8 cellular contexts compared by ENCODE assay signal in genomic region chr6:27126815-27127537, GRCh38.
A peak's percentile ranks its signal among the peaks of the same experiment; 100 is the strongest.
DNase-seq lines count a peak whose midpoint lies in the region; ATAC-seq and TF ChIP-seq lines count a peak whose summit lies in the region.

No MANE protein-coding gene starts in this region.

- peak overlapping the region; percentile 59 for H3K9ac ChIP-seq in OCI-LY1 (ENCODE audit: low read length)

- intact Hi-C loops in esophagus muscularis mucosa (cut with DNase I) = loop anchor here (5.0 to 10.0 kb wide), 2 partner anchors 35 to 842 kb away; a partner anchor contains a TSS

- peak overlapping the region; percentile 59 to 92 (median 82) for H3K27ac Mint-ChIP-seq in naive thymus-derived CD8-positive, alpha-beta T cell

- H3K4me1 ChIP-seq in OCI-LY1 (ENCODE audit: insufficient read depth, low read length, severe bottlenecking) (peaks cover 57% of the 10 kb centered on the region), esophagus muscularis mucosa (peaks cover 4 to 14% (median 12%) of the 10 kb centered on the region in 4 donors)

- peak; percentile 62 for ATAC-seq in GM18873 (IDR thresholded peaks at IDR 0.05; ENCODE audit: low FRiP score, unreplicated experiment)
- ATAC-seq in HG03280 (IDR thresholded peaks at IDR 0.05; ENCODE audit: unreplicated experiment) = peak; percentile 66
- ATAC-seq in naive thymus-derived CD8-positive, alpha-beta T cell = peak; percentile 76 to 80
- ATAC-seq in stimulated activated naive CD8-positive, alpha-beta T cell treated with anti-CD3 and anti-CD28 coated beads, Interleukin-15, Interleukin-2, amounts not matched to agents 100 U/mL and 50 U/mL, for 24 hours = peak; percentile 85

- TF ChIP-seq CTCF in AG09319 (IDR thresholded peaks at IDR 0.05; ENCODE audit: low read depth, low read length) (peak; percentile 81), OCI-LY1 (IDR thresholded peaks at IDR 0.05; ENCODE audit: low read length) (peak; percentile 91), esophagus muscularis mucosa (IDR thresholded peaks at IDR 0.05) (peak; percentile 82 to 86 (median 85))

- H3K36me3 Mint-ChIP-seq in naive thymus-derived CD8-positive, alpha-beta T cell = peaks cover 0 to 2% (median 0%) of the 10 kb centered on the region in 3 donors

- peak overlapping the region; percentile 47 for H3K4me3 ChIP-seq in OCI-LY1 (ENCODE audit: low read depth, low read length, poor library complexity, severe bottlenecking)
- peak overlapping the region; percentile 40 to 49 (median 45) for H3K4me3 ChIP-seq in esophagus muscularis mucosa

- H3K4me3 Mint-ChIP-seq in naive thymus-derived CD8-positive, alpha-beta T cell = peak overlapping the region; percentile 62 to 83 (median 78)

- no peaks in the 10 kb centered on the region for H3K27me3 Mint-ChIP-seq in naive thymus-derived CD8-positive, alpha-beta T cell

- no peaks in the 10 kb centered on the region for H3K79me2 ChIP-seq in OCI-LY1 (ENCODE audit: insufficient read depth, low read length)

- no peaks in the 10 kb centered on the region for H3K9me3 Mint-ChIP-seq in naive thymus-derived CD8-positive, alpha-beta T cell

- TF ChIP-seq EP300 in esophagus muscularis mucosa (IDR thresholded peaks at IDR 0.05) = no peak

- peak; percentile 80 for DNase-seq in AG09319 (ENCODE audit: extremely low read depth, low read depth)
- peak; percentile 69 for DNase-seq in activated T-cell treated with anti-CD3 and anti-CD28 coated beads for 48 hours (ENCODE audit: low read depth)
- DNase-seq in esophagus muscularis mucosa (ENCODE audit: extremely low spot score) = peak; percentile 96
- DNase-seq in naive thymus-derived CD8-positive, alpha-beta T cell = peak; percentile 58 to 88 (median 79)
- peak; percentile 84 for DNase-seq in stimulated activated naive CD8-positive, alpha-beta T cell treated with anti-CD3 and anti-CD28 coated beads, Interleukin-15, Interleukin-2, amounts not matched to agents 100 U/mL and 50 U/mL, for 24 hours

- H3K36me3 ChIP-seq in OCI-LY1 (ENCODE audit: insufficient read depth, low read length) (no peaks in the 10 kb centered on the region), esophagus muscularis mucosa (no peaks in the 10 kb centered on the region)

- no peaks in the 10 kb centered on the region; the same call in 1 of the 2 replicates for H3F3A ChIP-seq in OCI-LY1 (ENCODE audit: insufficient read depth, low read length)

- no peaks in the 10 kb centered on the region for H3K9me3 ChIP-seq in OCI-LY1 (ENCODE audit: low read length)
- no peaks in the 10 kb centered on the region for H3K9me3 ChIP-seq in esophagus muscularis mucosa

- no peak for TF ChIP-seq POLR2A in esophagus muscularis mucosa (IDR thresholded peaks at IDR 0.05; ENCODE audit: low read depth)

- H3K27me3 ChIP-seq in OCI-LY1 (ENCODE audit: insufficient read depth, low read length) = no peaks in the 10 kb centered on the region
- H3K27me3 ChIP-seq in esophagus muscularis mucosa = no peaks in the 10 kb centered on the region

- H3K27ac ChIP-seq in OCI-LY1 (ENCODE audit: low read depth, low read length, poor library complexity, severe bottlenecking) (peak overlapping the region; percentile 96), esophagus muscularis mucosa (replicated peaks in 1 of 4) (peak overlapping the region; percentile 59 to 74 (median 64))

- H2AFZ ChIP-seq in OCI-LY1 (ENCODE audit: low read length) = peak overlapping the region; percentile 94

- H3K4me2 ChIP-seq in OCI-LY1 (ENCODE audit: low read length) = peak overlapping the region; percentile 67

- no peaks in the 10 kb centered on the region for H3K9me2 ChIP-seq in OCI-LY1 (ENCODE audit: low read depth, low read length)

- POLR2A ChIA-PET in naive thymus-derived CD8-positive, alpha-beta T cell (lab: Charles Lee) = interaction anchor here (0.6 to 1.2 kb wide), 10 partner anchors 12 to 766 kb away, joined by 3 to 16 read pairs (median 6); a partner anchor contains a TSS

- WGBS in esophagus muscularis mucosa = 19% methylated on average over 22 of the region's 23 CpGs

- H4K20me1 ChIP-seq in OCI-LY1 (ENCODE audit: insufficient read depth, low read length) = no peaks in the 10 kb centered on the region

- peaks cover 6 to 19% (median 14%) of the 10 kb centered on the region in 4 donors for H3K4me1 Mint-ChIP-seq in naive thymus-derived CD8-positive, alpha-beta T cell

Comparison
In these comparisons a context has a peak if more than half of its experiments do, and no peak if none do; other contexts are left out.
1. Peak in every context shown above with its lines: DNase-seq, ATAC-seq, H3K4me3 ChIP-seq and H3K27ac ChIP-seq.